ENCODE assay signal across 20 cellular contexts in the genomic region with DNA sequence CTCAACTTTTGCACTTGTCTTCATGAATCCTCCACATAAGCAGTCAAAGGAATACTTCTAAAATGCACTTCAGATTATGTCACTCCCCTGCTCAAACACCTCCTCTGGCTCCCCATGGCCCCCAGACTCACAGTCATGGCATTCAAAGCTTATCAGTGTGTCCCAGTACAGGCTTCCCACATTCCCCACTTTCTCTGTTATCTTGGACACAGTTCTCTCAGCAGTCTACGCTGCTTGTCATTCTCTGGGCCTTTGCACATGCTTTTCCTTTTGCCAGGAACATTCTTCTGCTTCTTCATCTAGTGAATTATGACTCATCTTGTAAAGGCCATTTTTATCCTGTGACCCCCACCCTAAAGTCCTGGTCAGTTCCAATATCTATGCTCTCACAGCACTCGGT.
"Had no signal": no experiment of that assay in that cellular context is flagged by ENCODE, and none has a peak within 500 bp of the region (broad histone marks: within the 10 kb centered on the region; RNA-seq: fewer than 3 reads in every experiment).

No MANE protein-coding gene starts in this region.

- H3K4me3 ChIP-seq: left ventricle myocardium inferior, lung, ovary, right atrium auricular region, spleen, suprapubic skin, tibial nerve, uterus had no signal

- FAIRE-seq: small intestine had no signal

- H3K9me3 ChIP-seq: ovary, uterus had no signal

- H3K27me3 ChIP-seq: ovary, right atrium auricular region, suprapubic skin, tibial nerve, uterus had no signal

- H3K27ac ChIP-seq: left ventricle myocardium inferior, ovary, right atrium auricular region, spleen, suprapubic skin, tibial nerve, uterus had no signal

- DNase-seq: hypothalamus; immature natural killer cell; islet precursor cell; left ventricle myocardium inferior; mesendoderm; naive B cell; natural killer cell; nephron progenitor cell; ovary; small intestine; spleen; stimulated activated CD4-positive, alpha-beta T cell treated with anti-CD3 and anti-CD28 coated beads, Interleukin-4, amount 100 ng/mL, for 24 hours; stimulated activated naive CD4-positive, alpha-beta T cell; uterus had no signal

- ATAC-seq: natural killer cell; sciatic nerve; stimulated activated effector memory CD8-positive, alpha-beta T cell treated with anti-CD3 and anti-CD28 coated beads, Interleukin-12 subunit alpha, Interleukin-12 subunit beta, amount 100 ng/mL, for 72 hours had no signal

- H3K36me3 ChIP-seq: left ventricle myocardium inferior, ovary, right atrium auricular region, spleen, suprapubic skin, tibial nerve, uterus had no signal

- H3K4me1 ChIP-seq: left ventricle myocardium inferior, right atrium auricular region, spleen, suprapubic skin, uterus had no signal
